9 cellular contexts compared by ENCODE assay signal in genomic region chr6:2725999-2726567, GRCh38. TPM values are rescaled to one million over a fixed set of nuclear protein-coding genes. Genes with fewer than 3 reads are reported as not detected.
DNase-seq lines count a peak whose midpoint lies in the region; ATAC-seq and TF ChIP-seq lines count a peak whose summit lies in the region.
"Had no signal": no experiment of that assay in that cellular context is flagged by ENCODE, and none has a peak within 500 bp of the region (broad histone marks: within the 10 kb centered on the region; RNA-seq: fewer than 3 reads in every experiment).

No MANE protein-coding gene starts in this region.

- peaks cover 3% of the 10 kb centered on the region in 2 experiments for H3K4me1 ChIP-seq in trophoblast cell (ENCODE audit: control insufficient read depth in 1 of 2, insufficient read depth in 2 of 2, low read length in 2 of 2)
- H3K4me1 ChIP-seq in CD8-positive, alpha-beta T cell (ENCODE audit: insufficient read depth, low read length), result no peaks in the 10 kb centered on the region

- H3K27me3 ChIP-seq in trophoblast cell (ENCODE audit: insufficient read depth, low read length), result no peaks in the 10 kb centered on the region
- no peaks in the 10 kb centered on the region for H3K27me3 ChIP-seq in CD8-positive, alpha-beta T cell (ENCODE audit: insufficient read depth, low read length)

- no peak overlapping the region for H3K4me3 ChIP-seq in trophoblast cell (ENCODE audit: low read depth, low read length)
- no peak overlapping the region for H3K4me3 ChIP-seq in CD8-positive, alpha-beta T cell (ENCODE audit: low read depth, low read length)

- ATAC-seq in GM19395 (IDR thresholded peaks at IDR 0.05; ENCODE audit: unreplicated experiment) (peak; percentile 82), HG03354 (IDR thresholded peaks at IDR 0.05; ENCODE audit: poor library complexity, severe bottlenecking, unreplicated experiment) (peak; percentile 56), HG03139 (IDR thresholded peaks at IDR 0.05; ENCODE audit: unreplicated experiment) (no peak)
- no peak for ATAC-seq in CD8-positive, alpha-beta T cell

- no CpG with 5 or more reads among the region's 8 CpGs for WGBS in trophoblast cell (ENCODE audit: extremely low coverage, insufficient coverage, insufficient read length)

- no peaks in the 10 kb centered on the region for H3K9me3 ChIP-seq in trophoblast cell (ENCODE audit: insufficient read depth, low read depth, low read length)
- H3K9me3 ChIP-seq in CD8-positive, alpha-beta T cell (ENCODE audit: low read length), result no peaks in the 10 kb centered on the region

- no peak overlapping the region for H2BK120ac ChIP-seq in trophoblast cell (ENCODE audit: insufficient read depth, low read length, poor library complexity)

- no peak overlapping the region for H3K23ac ChIP-seq in trophoblast cell (ENCODE audit: low read length)

- H3K27me3 Mint-ChIP-seq in CD8-positive, alpha-beta T cell (ENCODE audit: low read depth), result peaks cover 4% of the 10 kb centered on the region
- peaks cover 7% of the 10 kb centered on the region for H3K27me3 Mint-ChIP-seq in T-helper 2 cell treated with Interferon-gamma antibody and Interleukin-4, amounts not matched to agents 5 μg/mL and 100 μg/mL, for 36 hours (ENCODE audit: low read depth)

- no peak overlapping the region for H4K12ac ChIP-seq in trophoblast cell (ENCODE audit: low read depth, low read length)

- peak overlapping the region; percentile 41 for H3K4me2 ChIP-seq in trophoblast cell (ENCODE audit: low read length)

- H3K36me3 ChIP-seq in trophoblast cell (ENCODE audit: control insufficient read depth in 1 of 2, insufficient read depth in 2 of 2, low read length in 2 of 2), result no peaks in the 10 kb centered on the region
- no peaks in the 10 kb centered on the region for H3K36me3 ChIP-seq in CD8-positive, alpha-beta T cell (ENCODE audit: insufficient read depth, low read length)
- H3K36me3 ChIP-seq: WERI-Rb-1 had no signal

- TF ChIP-seq CTCF in CD8-positive, alpha-beta T cell (IDR thresholded peaks at IDR 0.05), result no peak

- no peak overlapping the region for H3K9ac ChIP-seq in trophoblast cell (ENCODE audit: low read length)

- H4K91ac ChIP-seq in trophoblast cell (ENCODE audit: low read depth, low read length), result no peak overlapping the region

- H3K4me3 Mint-ChIP-seq in CD8-positive, alpha-beta T cell, result no peak overlapping the region
- H3K4me3 Mint-ChIP-seq in T-helper 2 cell treated with Interferon-gamma antibody and Interleukin-4, amounts not matched to agents 5 μg/mL and 100 μg/mL, for 36 hours, result no peak overlapping the region

- no peak overlapping the region for H3K27ac Mint-ChIP-seq in CD8-positive, alpha-beta T cell
- H3K27ac Mint-ChIP-seq in T-helper 2 cell treated with Interferon-gamma antibody and Interleukin-4, amounts not matched to agents 5 μg/mL and 100 μg/mL, for 36 hours, result no peak overlapping the region

- H2AK5ac ChIP-seq in trophoblast cell (ENCODE audit: low read length), result no peak overlapping the region

- no peak overlapping the region for H2BK5ac ChIP-seq in trophoblast cell (ENCODE audit: low read depth, low read length, poor library complexity)

- intact Hi-C loops in CD8-positive, alpha-beta T cell (cut with DNase I, micrococcal nuclease), result no loop called here

- CTCF ChIA-PET in CD8-positive, alpha-beta T cell (lab: Charles Lee), result interaction anchor here (3.3 kb wide), 1 partner anchor 13 kb away, joined by 11 read pairs; no protein-coding TSS in a partner anchor

- H3K79me2 ChIP-seq in trophoblast cell (ENCODE audit: control insufficient read depth, insufficient read depth, low read length, poor library complexity), result no peaks in the 10 kb centered on the region

- no peaks in the 10 kb centered on the region for H3K4me1 Mint-ChIP-seq in CD8-positive, alpha-beta T cell (ENCODE audit: low read depth)
- no peaks in the 10 kb centered on the region for H3K4me1 Mint-ChIP-seq in T-helper 2 cell treated with Interferon-gamma antibody and Interleukin-4, amounts not matched to agents 5 μg/mL and 100 μg/mL, for 36 hours (ENCODE audit: low read depth)

- H3K79me1 ChIP-seq in trophoblast cell (ENCODE audit: low read length), result peaks cover 2% of the 10 kb centered on the region

- no peak overlapping the region for H3K14ac ChIP-seq in trophoblast cell (ENCODE audit: low read length)

- DNase-seq in amniotic epithelial cell (ENCODE audit: low read depth) (peak; percentile 74), trophoblast cell (peak; percentile 23 to 31)
- DNase-seq in CD8-positive, alpha-beta T cell, result no peak
- DNase-seq in T-helper 2 cell treated with Interferon-gamma antibody and Interleukin-4, amounts not matched to agents 5 μg/mL and 100 μg/mL, for 36 hours (ENCODE audit: low spot score), result no peak
- no peak for DNase-seq in activated CD4-positive, CD25-positive, alpha-beta regulatory T cell treated with anti-CD3 and anti-CD28 coated beads, Interleukin-2, amount 50 U/mL, for 72 hours
- DNase-seq: WERI-Rb-1 had no signal

- no peak overlapping the region for H3K18ac ChIP-seq in trophoblast cell (ENCODE audit: low read length)

- peaks cover 5% of the 10 kb centered on the region for H3K36me3 Mint-ChIP-seq in CD8-positive, alpha-beta T cell
- no peaks in the 10 kb centered on the region for H3K36me3 Mint-ChIP-seq in T-helper 2 cell treated with Interferon-gamma antibody and Interleukin-4, amounts not matched to agents 5 μg/mL and 100 μg/mL, for 36 hours (ENCODE audit: low read depth)

- H3K9me3 Mint-ChIP-seq in CD8-positive, alpha-beta T cell, result peaks cover 10% of the 10 kb centered on the region
- H3K9me3 Mint-ChIP-seq in T-helper 2 cell treated with Interferon-gamma antibody and Interleukin-4, amounts not matched to agents 5 μg/mL and 100 μg/mL, for 36 hours, result no peaks in the 10 kb centered on the region

- H2BK12ac ChIP-seq in trophoblast cell (ENCODE audit: low read length), result no peak overlapping the region

- peak overlapping the region; percentile 65 for H3K27ac ChIP-seq in trophoblast cell (ENCODE audit: low read depth, low read length)
- no peak overlapping the region for H3K27ac ChIP-seq in CD8-positive, alpha-beta T cell (ENCODE audit: low read depth, low read length)
- H3K27ac ChIP-seq: WERI-Rb-1 had no signal

- no peak overlapping the region for H3K4ac ChIP-seq in trophoblast cell (ENCODE audit: low read depth, low read length)

- no peak overlapping the region for H2AFZ ChIP-seq in trophoblast cell (ENCODE audit: insufficient read depth, low read length, poor library complexity)

- H4K8ac ChIP-seq in trophoblast cell (ENCODE audit: low read depth, low read length), result no peak overlapping the region

- POLR2A ChIA-PET in CD8-positive, alpha-beta T cell (lab: Charles Lee), result no interaction called here

RNA-seq across cellular contexts. Expression of gene MYLK4, which starts 24.6 kb away (rescaled TPM):
- 0.27 and 0.28 TPM in 2 replicates for polyA plus RNA-seq in trophoblast cell (2013)
- under 1 TPM; 0.61 to 0.71 TPM for total RNA-seq in CD8-positive, alpha-beta T cell

RNA-seq across cellular contexts. Expression of gene WRNIP1, which starts 39.1 kb away (rescaled TPM):
- polyA plus RNA-seq in trophoblast cell (2013), result 27.7 and 28.1 TPM in 2 replicates
- 10 to 100 TPM; 21.3 to 23.0 TPM for total RNA-seq in CD8-positive, alpha-beta T cell

Comparison
In these comparisons a context has a peak if more than half of its experiments do, and no peak if none do; other contexts are left out.
1. ATAC-seq: peak in GM19395 (single experiment) and HG03354 (single experiment); none in CD8-positive, alpha-beta T cell (single experiment) and HG03139 (single experiment).
2. DNase-seq: peak in amniotic epithelial cell (single experiment) and trophoblast cell (2 of 2); none in CD8-positive, alpha-beta T cell (0 of 7), T-helper 2 cell treated with Interferon-gamma antibody and Interleukin-4, amounts not matched to agents 5 μg/mL and 100 μg/mL, for 36 hours (single experiment) and activated CD4-positive, CD25-positive, alpha-beta regulatory T cell treated with anti-CD3 and anti-CD28 coated beads, Interleukin-2, amount 50 U/mL, for 72 hours (single experiment).